8 cellular contexts compared by ENCODE assay signal in genomic region chr22:39144101-39144815, GRCh38. TPM values are rescaled to one million over a fixed set of nuclear protein-coding genes. Genes with fewer than 3 reads are reported as not detected.
DNase-seq lines count a peak whose midpoint lies in the region; ATAC-seq and TF ChIP-seq lines count a peak whose summit lies in the region.

No MANE protein-coding gene starts in this region.

- peaks cover 6 to 21% of the 10 kb centered on the region in 2 donors for H3K4me1 ChIP-seq in uterus

- TF ChIP-seq CTCF in neural crest cell (conservative IDR thresholded peaks at IDR 0.05) (no peak), uterus (IDR thresholded peaks at IDR 0.05) (no peak)

- no peaks in the 10 kb centered on the region for H3K9me3 ChIP-seq in uterus

- H3K27me3 ChIP-seq in uterus: no peaks in the 10 kb centered on the region

- ATAC-seq in Right ventricle myocardium inferior: no peak

- H3K4me1 Mint-ChIP-seq in IgD-negative memory B cell (peaks cover 21 to 27% (median 23%) of the 10 kb centered on the region in 3 donors), neural crest cell (peaks cover 6% of the 10 kb centered on the region)

- H3K27ac ChIP-seq in uterus: peak overlapping the region; percentile 95 to 99

- DNase-seq in cardiac septum (ENCODE audit: low spot score) (peak; percentile 75), Right ventricle myocardium inferior (ENCODE audit: missing footprints) (no peak), activated T-cell treated with anti-CD3 and anti-CD28 coated beads for 1 hour (ENCODE audit: low read depth) (peak; percentile 36), erythroblast (lab: John Stamatoyannopoulos, UW) (peak; percentile 55 to 65), neural crest cell (ENCODE audit: low read depth, low spot score) (no peak), uterus (peak in 1 of 2 donors; percentile 46), amygdala (lab: John Stamatoyannopoulos, UW) (no peak)

- H3K9me3 Mint-ChIP-seq in IgD-negative memory B cell (no peaks in the 10 kb centered on the region), neural crest cell (no peaks in the 10 kb centered on the region)

- H3K27ac Mint-ChIP-seq in IgD-negative memory B cell (peak overlapping the region; percentile 78 to 96 (median 95)), neural crest cell (ENCODE audit: unreplicated experiment) (no peak overlapping the region)

- H3K36me3 Mint-ChIP-seq in IgD-negative memory B cell (peaks cover 4% of the 10 kb centered on the region), neural crest cell (ENCODE audit: low read depth) (no peaks in the 10 kb centered on the region)

- H3K4me3 ChIP-seq in uterus: peak overlapping the region; percentile 70 to 96

- H3K36me3 ChIP-seq in uterus: no peaks in the 10 kb centered on the region

- intact Hi-C loops in cardiac septum (cut with DNase I) (no loop called here), Right ventricle myocardium inferior (cut with DNase I) (no loop called here), uterus (cut with DNase I; ENCODE audit: low total_unique reads) (no loop called here)

- TF ChIP-seq POLR2A in erythroblast (IDR thresholded peaks at IDR 0.05; ENCODE audit: low read length): no peak
- no peak for TF ChIP-seq POLR2A in uterus (IDR thresholded peaks at IDR 0.05)

- no peaks in the 10 kb centered on the region for H3K27me3 Mint-ChIP-seq in IgD-negative memory B cell
- peaks cover 22% of the 10 kb centered on the region for H3K27me3 Mint-ChIP-seq in neural crest cell (ENCODE audit: low read depth)

- peak overlapping the region; percentile 90 to 99 (median 95) for H3K4me3 Mint-ChIP-seq in IgD-negative memory B cell
- H3K4me3 Mint-ChIP-seq in neural crest cell: peak overlapping the region; percentile 80

RNA-seq across cellular contexts. Expression of gene CBX7, which starts 8.2 kb away (rescaled TPM):
- total RNA-seq in cardiac septum: 89.6 TPM
- 66.0 TPM for total RNA-seq in Right ventricle myocardium inferior
- polyA plus RNA-seq in IgD-negative memory B cell: 35.4 TPM
- 2.3 and 2.4 TPM in 2 replicates for total RNA-seq in neural crest cell
- 100 to 1,000 TPM in 2 of 4 donors, 10 to 100 TPM in 2; 16.0 to 128 (median 102) TPM for total RNA-seq in uterus

RNA-seq across cellular contexts. Expression of gene APOBEC3H, which starts 47.2 kb away (rescaled TPM):
- total RNA-seq in cardiac septum (not detected), Right ventricle myocardium inferior (0.32 TPM), neural crest cell (not detected in 2 replicates), uterus (under 1 TPM in 1 of 4 donors, not detected in 3; 0.69 TPM)
- polyA plus RNA-seq in IgD-negative memory B cell: 0.48 TPM

Comparison
In these comparisons a context has a peak if more than half of its experiments do, and no peak if none do; other contexts are left out.
1. DNase-seq: peak in cardiac septum (single experiment), activated T-cell treated with anti-CD3 and anti-CD28 coated beads for 1 hour (single experiment) and erythroblast (2 of 2); none in Right ventricle myocardium inferior (single experiment), neural crest cell (single experiment) and amygdala (0 of 56).